8 cellular contexts compared by ENCODE assay signal in genomic region chr20:35952480-35953410, GRCh38. TPM values are rescaled to one million over a fixed set of nuclear protein-coding genes. Genes with fewer than 3 reads are reported as not detected.
DNase-seq lines count a peak whose midpoint lies in the region; ATAC-seq lines count a peak whose summit lies in the region.

No MANE protein-coding gene starts in this region.

- H3K4me3 Mint-ChIP-seq in activated T-cell treated with anti-CD3 and anti-CD28 coated beads, Interleukin-2, amount 50 U/mL, for 4 hours = peak overlapping the region; percentile 99
- H3K4me3 Mint-ChIP-seq in naive B cell = peak overlapping the region; percentile 95 to 100 (median 99)

- peaks cover 16% of the 10 kb centered on the region for H3K4me1 Mint-ChIP-seq in activated T-cell treated with anti-CD3 and anti-CD28 coated beads, Interleukin-2, amount 50 U/mL, for 4 hours (ENCODE audit: low read depth)
- peaks cover 8 to 17% (median 11%) of the 10 kb centered on the region in 3 donors for H3K4me1 Mint-ChIP-seq in naive B cell

- H3K9ac ChIP-seq in duodenal mucosa (ENCODE audit: low read depth in 1 of 2, low read length in 2 of 2) = peak overlapping the region; percentile 96 to 100

- peak overlapping the region; percentile 99 for H3K27ac ChIP-seq in duodenal mucosa (ENCODE audit: low read depth, low read length)

- H3K36me3 ChIP-seq in duodenal mucosa (ENCODE audit: control insufficient read depth in 1 of 2, insufficient read depth in 2 of 2, low read length in 2 of 2) = peaks cover 0 to 17% of the 10 kb centered on the region in 2 donors

- DNase-seq in activated T-cell treated with anti-CD3 and anti-CD28 coated beads, Interleukin-2, amount 50 U/mL, for 4 hours = no peak
- DNase-seq in activated T-cell treated with anti-CD3 and anti-CD28 coated beads, Interleukin-2, amount 50 U/mL, for 1 hour = no peak
- DNase-seq in RPMI8226 (peak; percentile 41), naive B cell (peak; percentile 12)

- peaks cover 8% of the 10 kb centered on the region for H3K36me3 Mint-ChIP-seq in activated T-cell treated with anti-CD3 and anti-CD28 coated beads, Interleukin-2, amount 50 U/mL, for 4 hours (ENCODE audit: insufficient read depth)
- no peaks in the 10 kb centered on the region for H3K36me3 Mint-ChIP-seq in naive B cell

- no peaks in the 10 kb centered on the region for H3K9me3 ChIP-seq in duodenal mucosa (ENCODE audit: control insufficient read depth in 1 of 2, low read length in 2 of 2)

- peak overlapping the region; percentile 98 to 100 (median 99) for H3K27ac Mint-ChIP-seq in naive B cell

- H3K4me3 ChIP-seq in duodenal mucosa (ENCODE audit: low read depth in 1 of 2, low read length in 2 of 2) = peak overlapping the region; percentile 78 to 87

- H3K9me3 Mint-ChIP-seq in activated T-cell treated with anti-CD3 and anti-CD28 coated beads, Interleukin-2, amount 50 U/mL, for 4 hours = no peaks in the 10 kb centered on the region
- no peaks in the 10 kb centered on the region for H3K9me3 Mint-ChIP-seq in naive B cell

- H3K27me3 Mint-ChIP-seq in activated T-cell treated with anti-CD3 and anti-CD28 coated beads, Interleukin-2, amount 50 U/mL, for 4 hours (ENCODE audit: low read depth) = no peaks in the 10 kb centered on the region
- H3K27me3 Mint-ChIP-seq in naive B cell = no peaks in the 10 kb centered on the region

- no peaks in the 10 kb centered on the region for H3K27me3 ChIP-seq in duodenal mucosa (ENCODE audit: control insufficient read depth in 1 of 2, insufficient read depth in 2 of 2, low read length in 2 of 2)

- no peak for ATAC-seq in activated T-cell treated with anti-CD3 and anti-CD28 coated beads, Interleukin-2, amount 50 U/mL, for 4 hours
- ATAC-seq in naive B cell (ENCODE audit: low read depth in 2 of 2) (no peak), GM18511 (IDR thresholded peaks at IDR 0.05; ENCODE audit: unreplicated experiment) (no peak), GM19023 (IDR thresholded peaks at IDR 0.05; ENCODE audit: unreplicated experiment) (no peak)
- no peak for ATAC-seq in activated CD4-positive, CD25-positive, alpha-beta regulatory T cell treated with anti-CD3 and anti-CD28 coated beads, Interleukin-2, amount 50 U/mL, for 24 hours

- H3K4me1 ChIP-seq in duodenal mucosa (ENCODE audit: control insufficient read depth in 1 of 2, insufficient read depth in 2 of 2, low read length in 2 of 2) = peaks cover 19 to 23% of the 10 kb centered on the region in 2 donors

RNA-seq across cellular contexts. Expression of gene SCAND1, which starts 1.6 kb away (rescaled TPM):
- total RNA-seq in activated T-cell treated with anti-CD3 and anti-CD28 coated beads, Interleukin-2, amount 50 U/mL, for 4 hours = 10 to 100 TPM; 54.5 to 59.5 (median 57.1) TPM
- 100 to 1,000 TPM; 166 to 223 (median 192) TPM for polyA plus RNA-seq in naive B cell (ENCODE audit: low read depth in 6 of 6)

RNA-seq across cellular contexts. Expression of gene CNBD2, which starts 15.6 kb away (rescaled TPM):
- total RNA-seq in activated T-cell treated with anti-CD3 and anti-CD28 coated beads, Interleukin-2, amount 50 U/mL, for 4 hours = 1 to 10 TPM; 3.6 to 4.9 (median 4.1) TPM
- polyA plus RNA-seq in naive B cell (ENCODE audit: low read depth in 6 of 6) = 10 to 100 TPM; 13.4 to 23.7 (median 17.5) TPM

Comparison
In these comparisons a context has a peak if more than half of its experiments do, and no peak if none do; other contexts are left out.
1. DNase-seq: peak in RPMI8226 (single experiment) and naive B cell (single experiment); none in activated T-cell treated with anti-CD3 and anti-CD28 coated beads, Interleukin-2, amount 50 U/mL, for 4 hours (single experiment) and activated T-cell treated with anti-CD3 and anti-CD28 coated beads, Interleukin-2, amount 50 U/mL, for 1 hour (single experiment).